ENCODE assay signal across 17 cellular contexts in the genomic region with DNA sequence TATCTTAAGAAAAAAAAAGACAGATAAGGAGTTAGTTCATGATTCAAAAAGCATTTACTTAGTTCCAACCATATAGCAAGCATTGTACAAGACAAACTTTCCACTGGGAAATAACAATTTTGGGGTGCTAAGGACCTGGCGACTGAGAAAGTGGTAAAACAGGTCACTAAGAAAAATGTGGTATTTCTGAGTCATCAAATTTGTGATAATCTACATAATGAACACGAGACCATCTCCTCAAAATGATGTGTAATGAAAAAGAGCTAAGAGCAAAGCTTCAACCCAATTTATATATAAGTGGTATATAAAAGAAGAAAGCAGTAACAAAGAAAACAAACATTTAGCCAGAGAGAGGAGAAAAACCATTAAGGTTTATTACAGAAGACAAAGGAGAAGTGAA.
DNase-seq lines count a peak whose midpoint lies in the region; ATAC-seq and TF ChIP-seq lines count a peak whose summit lies in the region.
"Had no signal": no experiment of that assay in that cellular context is flagged by ENCODE, and none has a peak within 500 bp of the region (broad histone marks: within the 10 kb centered on the region; RNA-seq: fewer than 3 reads in every experiment).

No MANE protein-coding gene starts in this region.

- no peak overlapping the region for H3K18ac ChIP-seq in IMR-90 (ENCODE audit: low read depth, low read length)

- H2BK15ac ChIP-seq in IMR-90 (ENCODE audit: low read depth, low read length), result no peak overlapping the region

- H3K4me3 ChIP-seq in IMR-90 (ENCODE audit: insufficient read depth, low read depth, low read length) (no peak overlapping the region), MG63 (no peak overlapping the region), SK-N-SH (ENCODE audit: low read depth in 2 of 2, low read length in 1 of 2) (no peak overlapping the region)
- H3K4me3 ChIP-seq: prostate gland, transverse colon had no signal

- H3K9me1 ChIP-seq in IMR-90 (ENCODE audit: insufficient read depth, low read length), result no peaks in the 10 kb centered on the region

- no TSS peak for BruUV-seq in IMR-90 (replicated peaks; lab: Mats Ljungman, UMichigan)

- H3K27me3 Mint-ChIP-seq in activated CD4-positive, alpha-beta T cell treated with anti-CD3 and anti-CD28 coated beads for 36 hours, result no peaks in the 10 kb centered on the region
- H3K27me3 Mint-ChIP-seq in activated T-helper 2 cell treated with anti-CD3 and anti-CD28 coated beads, Interferon-gamma antibody, Interleukin-2, Interleukin-4, amounts not matched to agents 10 μg/mL and 5 μg/mL and 100 μg/mL, durations not matched to agents 14 hours and 24 hours and 36 hours (ENCODE audit: low read depth), result no peaks in the 10 kb centered on the region
- no peaks in the 10 kb centered on the region for H3K27me3 Mint-ChIP-seq in nephron (ENCODE audit: low read depth)
- H3K27me3 Mint-ChIP-seq: CD4-positive, alpha-beta memory T cell had no signal

- no peak overlapping the region for H3K9ac ChIP-seq in IMR-90 (ENCODE audit: low read depth, low read length)
- no peak overlapping the region for H3K9ac ChIP-seq in SK-N-SH

- H3K27me3 ChIP-seq in IMR-90 (ENCODE audit: control insufficient read depth, insufficient read depth, low read length), result no peaks in the 10 kb centered on the region
- H3K27me3 ChIP-seq in MG63, result no peaks in the 10 kb centered on the region
- H3K27me3 ChIP-seq in SK-N-SH (ENCODE audit: insufficient read depth), result no peaks in the 10 kb centered on the region
- H3K27me3 ChIP-seq: transverse colon had no signal

- in situ Hi-C loops in IMR-90 (cut with MboI; ENCODE audit: low sequenced_read_pairs), result no loop called here

- H2AK5ac ChIP-seq in IMR-90 (ENCODE audit: low read depth, low read length), result no peak overlapping the region

- peak overlapping the region; percentile 79 for H3K27ac Mint-ChIP-seq in activated CD4-positive, alpha-beta T cell treated with anti-CD3 and anti-CD28 coated beads for 36 hours
- H3K27ac Mint-ChIP-seq in activated T-helper 2 cell treated with anti-CD3 and anti-CD28 coated beads, Interferon-gamma antibody, Interleukin-2, Interleukin-4, amounts not matched to agents 10 μg/mL and 5 μg/mL and 100 μg/mL, durations not matched to agents 14 hours and 24 hours and 36 hours, result peak overlapping the region; percentile 24
- H3K27ac Mint-ChIP-seq in nephron, result peak overlapping the region in 2 of 3 experiments; percentile 1 to 17

- DNase-seq in activated CD4-positive, alpha-beta T cell treated with anti-CD3 and anti-CD28 coated beads for 36 hours, result no peak
- DNase-seq in activated CD4-positive, alpha-beta T cell treated with anti-CD3 and anti-CD28 coated beads for 4 hours, result no peak
- DNase-seq in IMR-90 (no peak), MG63 (no peak), SK-N-SH (no peak), SW 1271 (lab: John Stamatoyannopoulos, UW) (no peak)
- no peak for DNase-seq in activated T-helper 2 cell treated with anti-CD3 and anti-CD28 coated beads, Interferon-gamma antibody, Interleukin-2, Interleukin-4, amounts not matched to agents 10 μg/mL and 5 μg/mL and 100 μg/mL, durations not matched to agents 14 hours and 24 hours and 36 hours (ENCODE audit: low spot score)
- DNase-seq: 8988T; activated T-cell treated with anti-CD3 and anti-CD28 coated beads, Interleukin-2, amount 50 U/mL, for 1 hour; CD4-positive, alpha-beta memory T cell; NCI-H1105; NCI-H2171; transverse colon had no signal

- no peak overlapping the region for H2AFZ ChIP-seq in IMR-90 (replicated peaks; ENCODE audit: low read length, poor library complexity)
- H2AFZ ChIP-seq in SK-N-SH (ENCODE audit: low read depth), result no peak overlapping the region

- H4K91ac ChIP-seq in IMR-90 (ENCODE audit: insufficient read depth, low read depth, low read length), result no peak overlapping the region

- CTCF ChIA-PET in activated CD4-positive, alpha-beta T cell treated with anti-CD3 and anti-CD28 coated beads for 36 hours (lab: Charles Lee), result interaction anchor here (0.9 to 2.0 kb wide), 4 partner anchors 9 to 38 kb away, joined by 3 to 10 read pairs (median 4); no protein-coding TSS in a partner anchor
- CTCF ChIA-PET in IMR-90 (lab: Yijun Ruan, JAX) (no interaction called here), SK-N-SH (lab: Yijun Ruan, JAX) (interaction anchor here (0.7 to 2.7 kb wide), 4 partner anchors 9 to 177 kb away, joined by 3 to 13 read pairs (median 4); no protein-coding TSS in a partner anchor)

- H4K20me1 ChIP-seq in IMR-90 (ENCODE audit: insufficient read depth, low read length) (no peaks in the 10 kb centered on the region), SK-N-SH (ENCODE audit: insufficient read depth) (no peaks in the 10 kb centered on the region)

- POLR2A ChIA-PET in activated CD4-positive, alpha-beta T cell treated with anti-CD3 and anti-CD28 coated beads for 36 hours (lab: Charles Lee), result no interaction called here
- POLR2A ChIA-PET in IMR-90 (lab: Charles Lee; ENCODE audit: unreplicated experiment) (no interaction called here), SK-N-SH (lab: Yijun Ruan, JAX) (no interaction called here)

- no peak overlapping the region for H2BK20ac ChIP-seq in IMR-90 (ENCODE audit: low read depth, low read length)

- intact Hi-C loops in activated CD4-positive, alpha-beta T cell treated with anti-CD3 and anti-CD28 coated beads for 36 hours (cut with DNase I, micrococcal nuclease), result no loop called here
- intact Hi-C loops in IMR-90 (cut with micrococcal nuclease), result loop anchor here (2.0 kb wide), 1 partner anchor 13 kb away; no protein-coding TSS in a partner anchor
- intact Hi-C loops in activated T-helper 2 cell treated with anti-CD3 and anti-CD28 coated beads, Interferon-gamma antibody, Interleukin-2, Interleukin-4, amounts not matched to agents 10 μg/mL and 5 μg/mL and 100 μg/mL, durations not matched to agents 14 hours and 24 hours and 36 hours (cut with micrococcal nuclease), result no loop called here

- peaks cover 12% of the 10 kb centered on the region for H3K36me3 Mint-ChIP-seq in activated CD4-positive, alpha-beta T cell treated with anti-CD3 and anti-CD28 coated beads for 36 hours (ENCODE audit: low read depth)
- peaks cover 16% of the 10 kb centered on the region for H3K36me3 Mint-ChIP-seq in activated T-helper 2 cell treated with anti-CD3 and anti-CD28 coated beads, Interferon-gamma antibody, Interleukin-2, Interleukin-4, amounts not matched to agents 10 μg/mL and 5 μg/mL and 100 μg/mL, durations not matched to agents 14 hours and 24 hours and 36 hours (ENCODE audit: low read depth)
- no peaks in the 10 kb centered on the region for H3K36me3 Mint-ChIP-seq in nephron (ENCODE audit: low read depth)

- peaks cover 21 to 26% of the 10 kb centered on the region in 2 experiments for H3K79me1 ChIP-seq in IMR-90 (ENCODE audit: low read depth in 1 of 2, low read length in 2 of 2)

- no peak overlapping the region for H4K8ac ChIP-seq in IMR-90 (ENCODE audit: low read depth in 2 of 2, low read length in 2 of 2)

- TF ChIP-seq CTCF in IMR-90 (conservative IDR thresholded peaks at IDR 0.05; ENCODE audit: low read depth, low read length), result no peak
- no peak for TF ChIP-seq CTCF in nephron (IDR thresholded peaks at IDR 0.05; ENCODE audit: unreplicated experiment in 3 of 3)
- no peak for TF ChIP-seq CTCF in SK-N-SH (IDR thresholded peaks at IDR 0.05)

- TF ChIP-seq RAD21 in IMR-90 (IDR thresholded peaks at IDR 0.05; ENCODE audit: low read length) (no peak), SK-N-SH (IDR thresholded peaks at IDR 0.05; ENCODE audit: low read length) (no peak)

- peaks cover 51% of the 10 kb centered on the region for H3K4me1 Mint-ChIP-seq in activated CD4-positive, alpha-beta T cell treated with anti-CD3 and anti-CD28 coated beads for 36 hours
- peaks cover 54% of the 10 kb centered on the region for H3K4me1 Mint-ChIP-seq in activated T-helper 2 cell treated with anti-CD3 and anti-CD28 coated beads, Interferon-gamma antibody, Interleukin-2, Interleukin-4, amounts not matched to agents 10 μg/mL and 5 μg/mL and 100 μg/mL, durations not matched to agents 14 hours and 24 hours and 36 hours (ENCODE audit: low read depth)
- H3K4me1 Mint-ChIP-seq in nephron, result peaks cover 5% of the 10 kb centered on the region

- TF ChIP-seq EP300 in SK-N-SH (IDR thresholded peaks at IDR 0.05; ENCODE audit: borderline replicate concordance in 1 of 2, low read depth in 1 of 2, low read length in 1 of 2), result no peak

- no peak for TF ChIP-seq POLR2A in IMR-90 (IDR thresholded peaks at IDR 0.05; ENCODE audit: low read depth, low read length)

- ATAC-seq in activated CD4-positive, alpha-beta T cell treated with anti-CD3 and anti-CD28 coated beads for 36 hours, result no peak
- ATAC-seq in IMR-90 (ENCODE audit: low read depth), result no peak

- H3K36me3 ChIP-seq in IMR-90 (ENCODE audit: control insufficient read depth, insufficient read depth, low read length), result no peaks in the 10 kb centered on the region
- H3K36me3 ChIP-seq in MG63, result no peaks in the 10 kb centered on the region
- H3K36me3 ChIP-seq in SK-N-SH (replicated peaks in 1 of 2; ENCODE audit: control insufficient read depth in 1 of 2, insufficient read depth in 2 of 2, low read length in 1 of 2), result no peaks in the 10 kb centered on the region
- H3K36me3 ChIP-seq: prostate gland, transverse colon had no signal

- WGBS in IMR-90 (ENCODE audit: extremely low coverage in 2 of 2, insufficient read length in 1 of 2), 2 experiments, result no CpG with 5 or more reads among the region's 2 CpGs
- 97% methylated on average over 2 of the region's 2 CpGs for WGBS in SK-N-SH (ENCODE audit: low lambda C conversion rate)

- H3K4me1 ChIP-seq in IMR-90 (ENCODE audit: control insufficient read depth, insufficient read depth, low read length) (peaks cover 5% of the 10 kb centered on the region), SK-N-SH (ENCODE audit: control insufficient read depth in 1 of 2, insufficient read depth in 2 of 2, low read depth in 1 of 2, low read length in 1 of 2) (peaks cover 2 to 12% of the 10 kb centered on the region in 2 experiments; a peak in 3 of 4 replicates)
- H3K4me1 ChIP-seq: prostate gland had no signal

- H2BK120ac ChIP-seq in IMR-90 (ENCODE audit: low read depth, low read length), result no peak overlapping the region

- no peak overlapping the region for H4K5ac ChIP-seq in IMR-90 (ENCODE audit: low read depth, low read length)

- H3K27ac ChIP-seq in IMR-90 (ENCODE audit: insufficient read depth, low read length) (no peak overlapping the region), SK-N-SH (ENCODE audit: low read depth in 2 of 2, low read length in 1 of 2) (no peak overlapping the region)
- H3K27ac ChIP-seq: epithelial cell of prostate, prostate gland, RWPE1, transverse colon had no signal

- no peaks in the 10 kb centered on the region for H3K9me2 ChIP-seq in SK-N-SH

- no peak overlapping the region for H2AK9ac ChIP-seq in IMR-90 (replicated peaks; ENCODE audit: low read depth, low read length, poor library complexity)

- no peaks in the 10 kb centered on the region for H3K9me3 ChIP-seq in IMR-90 (ENCODE audit: control insufficient read depth, insufficient read depth, low read length)
- H3K9me3 ChIP-seq in MG63, result no peaks in the 10 kb centered on the region
- H3K9me3 ChIP-seq in SK-N-SH, result no peaks in the 10 kb centered on the region
- H3K9me3 ChIP-seq: prostate gland, transverse colon had no signal

- H3K23ac ChIP-seq in IMR-90 (ENCODE audit: low read depth, low read length), result no peak overlapping the region

- no peaks in the 10 kb centered on the region for H3K9me3 Mint-ChIP-seq in activated CD4-positive, alpha-beta T cell treated with anti-CD3 and anti-CD28 coated beads for 36 hours (ENCODE audit: low read depth)
- H3K9me3 Mint-ChIP-seq in activated T-helper 2 cell treated with anti-CD3 and anti-CD28 coated beads, Interferon-gamma antibody, Interleukin-2, Interleukin-4, amounts not matched to agents 10 μg/mL and 5 μg/mL and 100 μg/mL, durations not matched to agents 14 hours and 24 hours and 36 hours, result no peaks in the 10 kb centered on the region
- no peaks in the 10 kb centered on the region for H3K9me3 Mint-ChIP-seq in nephron
- H3K9me3 Mint-ChIP-seq: CD4-positive, alpha-beta memory T cell had no signal

- H3K14ac ChIP-seq in IMR-90 (replicated peaks; ENCODE audit: low read depth, low read length), result no peak overlapping the region

- H3K4ac ChIP-seq in IMR-90 (ENCODE audit: low read depth, low read length), result no peak overlapping the region

- H3K56ac ChIP-seq in IMR-90 (ENCODE audit: extremely low read depth, insufficient read depth, low read length), result no peak overlapping the region

- no peak overlapping the region for H2BK5ac ChIP-seq in IMR-90 (ENCODE audit: low read depth, low read length, poor library complexity, severe bottlenecking)

- dilution Hi-C loops in IMR-90 (cut with HindIII; ENCODE audit: low sequenced_read_pairs, unreplicated experiment), result no loop called here

- no peak overlapping the region for H3K4me2 ChIP-seq in IMR-90 (ENCODE audit: low read depth, low read length)
- H3K4me2 ChIP-seq in SK-N-SH, result no peak overlapping the region

- H3K79me2 ChIP-seq in SK-N-SH (ENCODE audit: insufficient read depth), result peaks cover 60% of the 10 kb centered on the region

- H3K4me3 Mint-ChIP-seq in activated CD4-positive, alpha-beta T cell treated with anti-CD3 and anti-CD28 coated beads for 36 hours, result no peak overlapping the region
- no peak overlapping the region for H3K4me3 Mint-ChIP-seq in activated T-helper 2 cell treated with anti-CD3 and anti-CD28 coated beads, Interferon-gamma antibody, Interleukin-2, Interleukin-4, amounts not matched to agents 10 μg/mL and 5 μg/mL and 100 μg/mL, durations not matched to agents 14 hours and 24 hours and 36 hours (ENCODE audit: low read depth)
- H3K4me3 Mint-ChIP-seq in nephron, result no peak overlapping the region

- H3F3A ChIP-seq in SK-N-SH (replicated peaks; ENCODE audit: insufficient read depth), result no peaks in the 10 kb centered on the region

Comparison
In these comparisons a context has a peak if more than half of its experiments do, and no peak if none do; other contexts are left out.
1. H3K27ac Mint-ChIP-seq: peak in every context shown above with its lines; median percentile 79 in activated CD4-positive, alpha-beta T cell treated with anti-CD3 and anti-CD28 coated beads for 36 hours; 24 in activated T-helper 2 cell treated with anti-CD3 and anti-CD28 coated beads, Interferon-gamma antibody, Interleukin-2, Interleukin-4, amounts not matched to agents 10 μg/mL and 5 μg/mL and 100 μg/mL, durations not matched to agents 14 hours and 24 hours and 36 hours; 9 in nephron.